In the genomic region with DNA sequence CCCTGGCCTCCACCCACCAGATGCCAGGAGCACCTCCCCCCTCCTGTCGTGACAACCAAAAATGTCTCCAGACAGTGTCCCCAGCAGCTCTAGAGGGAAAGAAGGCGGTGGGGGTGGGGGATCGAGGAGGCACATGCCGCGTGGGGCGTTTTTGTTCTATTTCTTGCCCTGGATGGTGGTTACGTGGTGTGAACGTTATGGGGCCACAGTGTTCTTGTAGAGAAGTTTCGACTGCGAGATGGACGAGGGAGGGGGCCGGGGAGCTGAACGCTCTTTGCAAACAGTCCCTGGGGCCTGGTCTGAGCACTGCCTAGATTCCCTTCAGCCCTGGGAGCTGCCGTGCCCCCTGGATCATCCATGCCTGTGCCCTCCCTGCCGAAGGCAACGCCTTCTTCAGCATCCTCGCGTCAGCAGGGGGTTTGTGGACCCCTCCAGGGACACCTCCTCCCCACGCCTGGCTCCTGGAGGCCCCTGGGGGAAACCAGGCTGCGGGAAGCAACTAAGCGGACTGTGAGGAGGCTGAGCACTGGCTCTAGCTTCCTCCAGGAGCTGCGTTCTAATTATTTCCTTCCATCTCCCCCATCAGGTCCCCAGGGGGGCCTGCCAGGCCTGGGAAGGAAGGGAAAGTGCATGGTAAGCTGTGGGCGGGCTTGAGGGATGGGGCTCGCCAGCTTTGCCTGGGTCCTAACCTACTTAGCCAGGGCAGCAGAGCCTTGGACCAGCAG, we compare ENCODE assay signal across 24 cellular contexts.
DNase-seq lines count a peak whose midpoint lies in the region; ATAC-seq and TF ChIP-seq lines count a peak whose summit lies in the region.
"Had no signal": no experiment of that assay in that cellular context is flagged by ENCODE, and none has a peak within 500 bp of the region (broad histone marks: within the 10 kb centered on the region; RNA-seq: fewer than 3 reads in every experiment).

No MANE protein-coding gene starts in this region.

- H3K4me3 ChIP-seq in PC-3 (ENCODE audit: low read length) (no peak overlapping the region), skeletal muscle cell (ENCODE audit: low read depth, low read length) (no peak overlapping the region)
- H3K4me3 ChIP-seq: stomach had no signal

- H3K9ac ChIP-seq in PC-3 (ENCODE audit: low read length): no peak overlapping the region

- no peaks in the 10 kb centered on the region for H3F3A ChIP-seq in PC-3 (ENCODE audit: low read length, unreplicated experiment)

- peaks cover 23% of the 10 kb centered on the region for H3K4me1 Mint-ChIP-seq in stimulated activated naive CD8-positive, alpha-beta T cell treated with anti-CD3 and anti-CD28 coated beads, Interleukin-15, amount 100 ng/mL, for 72 hours

- H3K9me3 ChIP-seq in PC-3 (ENCODE audit: low read length): no peaks in the 10 kb centered on the region
- H3K9me3 ChIP-seq: stomach had no signal

- no peaks in the 10 kb centered on the region for H3K36me3 ChIP-seq in PC-3 (ENCODE audit: low read depth, low read length)
- H3K36me3 ChIP-seq: stomach had no signal

- no peaks in the 10 kb centered on the region for H3K9me2 ChIP-seq in PC-3 (replicated peaks; ENCODE audit: low read length)

- 0 out of 2 replicates have a peak overlapping the region, but pooled peaks have one; percentile 6 for H2AFZ ChIP-seq in PC-3 (ENCODE audit: low read length)

- BruUV-seq in PC-3 (replicated peaks; lab: Mats Ljungman, UMichigan): no TSS peak

- no peaks in the 10 kb centered on the region for H3K4me1 ChIP-seq in PC-3 (ENCODE audit: insufficient read depth, low read length)

- H3K4me2 ChIP-seq in PC-3 (ENCODE audit: low read length): no peak overlapping the region

- intact Hi-C loops in PC-3 (cut with micrococcal nuclease): no loop called here

- H3K27me3 ChIP-seq in PC-3 (ENCODE audit: low read length): 0 out of 2 replicates have a peak, but pooled peaks cover 7% of the 10 kb centered on the region

- H3K79me2 ChIP-seq in PC-3 (ENCODE audit: low read length): no peaks in the 10 kb centered on the region

- ATAC-seq in PC-3 (no peak), GM18867 (IDR thresholded peaks at IDR 0.05; ENCODE audit: unreplicated experiment) (no peak)
- no peak for ATAC-seq in stimulated activated naive CD8-positive, alpha-beta T cell treated with anti-CD3 and anti-CD28 coated beads, Interleukin-15, amount 100 ng/mL, for 72 hours
- ATAC-seq: naive thymus-derived CD8-positive, alpha-beta T cell had no signal

- DNase-seq in NCI-H2171 treated with DMSO at 0.1 percent for 48 hours (lab: John Stamatoyannopoulos, UW): peak; percentile 27
- DNase-seq in NCI-H2171 (lab: John Stamatoyannopoulos, UW): no peak
- no peak for DNase-seq in PC-3
- DNase-seq in hepatic stellate cell (ENCODE audit: low spot score): peak; percentile 35
- peak; percentile 8 for DNase-seq in skeletal muscle cell (ENCODE audit: low read depth)
- DNase-seq in stimulated activated naive CD8-positive, alpha-beta T cell treated with anti-CD3 and anti-CD28 coated beads, Interleukin-15, amount 100 ng/mL, for 72 hours: no peak
- no peak for DNase-seq in UCSD-AML1 (lab: John Stamatoyannopoulos, UW; ENCODE audit: unreplicated experiment)
- DNase-seq: activated CD4-positive, alpha-beta T cell treated with anti-CD3 and anti-CD28 coated beads for 48 hours; CD4-positive, CD25-positive, alpha-beta regulatory T cell; endodermal cell; HFFc6; islet precursor cell; KG1; naive thymus-derived CD8-positive, alpha-beta T cell; NCI-H187 treated with DMSO at 0.1 percent for 48 hours; NCI-H510A treated with DMSO at 0.1 percent for 48 hours; OCI-M1; SHP77; small intestine; stimulated activated CD4-positive, alpha-beta T cell treated with anti-CD3 and anti-CD28 coated beads, Interleukin-2, amount 100 ng/mL, for 48 hours; stomach had no signal

- H3K27me3 Mint-ChIP-seq in stimulated activated naive CD8-positive, alpha-beta T cell treated with anti-CD3 and anti-CD28 coated beads, Interleukin-15, amount 100 ng/mL, for 72 hours: peaks cover 19% of the 10 kb centered on the region

- H3K9me3 Mint-ChIP-seq in stimulated activated naive CD8-positive, alpha-beta T cell treated with anti-CD3 and anti-CD28 coated beads, Interleukin-15, amount 100 ng/mL, for 72 hours: no peaks in the 10 kb centered on the region
- H3K9me3 Mint-ChIP-seq: CD4-positive, CD25-positive, alpha-beta regulatory T cell; HFFc6; memory B cell; naive thymus-derived CD8-positive, alpha-beta T cell had no signal

- H3K4me3 Mint-ChIP-seq in stimulated activated naive CD8-positive, alpha-beta T cell treated with anti-CD3 and anti-CD28 coated beads, Interleukin-15, amount 100 ng/mL, for 72 hours: no peak overlapping the region
- H3K4me3 Mint-ChIP-seq: CD4-positive, CD25-positive, alpha-beta regulatory T cell; endodermal cell; HFFc6; memory B cell; naive thymus-derived CD8-positive, alpha-beta T cell had no signal

- CTCF ChIA-PET in PC-3 (lab: Charles Lee): no interaction called here

- POLR2A ChIA-PET in PC-3 (lab: Charles Lee; ENCODE audit: unreplicated experiment): no interaction called here

- no peak overlapping the region for H3K27ac Mint-ChIP-seq in stimulated activated naive CD8-positive, alpha-beta T cell treated with anti-CD3 and anti-CD28 coated beads, Interleukin-15, amount 100 ng/mL, for 72 hours
- H3K27ac Mint-ChIP-seq: endodermal cell, HFFc6, memory B cell, progenitor cell of endocrine pancreas had no signal

- TF ChIP-seq CTCF in PC-3 (conservative IDR thresholded peaks at IDR 0.05; ENCODE audit: low read depth, low read length): no peak

- no peak overlapping the region for H3K27ac ChIP-seq in PC-3 (ENCODE audit: low read length)
- H3K27ac ChIP-seq: stomach had no signal

- H4K20me1 ChIP-seq in PC-3 (ENCODE audit: low read length): no peaks in the 10 kb centered on the region

Comparison
In these comparisons a context has a peak if more than half of its experiments do, and no peak if none do; other contexts are left out.
1. DNase-seq: peak in NCI-H2171 treated with DMSO at 0.1 percent for 48 hours (single experiment), hepatic stellate cell (single experiment) and skeletal muscle cell (single experiment); none in NCI-H2171 (single experiment), PC-3 (single experiment), stimulated activated naive CD8-positive, alpha-beta T cell treated with anti-CD3 and anti-CD28 coated beads, Interleukin-15, amount 100 ng/mL, for 72 hours (0 of 2) and UCSD-AML1 (single experiment).